11 cellular contexts compared by ENCODE assay signal in the genomic region with DNA sequence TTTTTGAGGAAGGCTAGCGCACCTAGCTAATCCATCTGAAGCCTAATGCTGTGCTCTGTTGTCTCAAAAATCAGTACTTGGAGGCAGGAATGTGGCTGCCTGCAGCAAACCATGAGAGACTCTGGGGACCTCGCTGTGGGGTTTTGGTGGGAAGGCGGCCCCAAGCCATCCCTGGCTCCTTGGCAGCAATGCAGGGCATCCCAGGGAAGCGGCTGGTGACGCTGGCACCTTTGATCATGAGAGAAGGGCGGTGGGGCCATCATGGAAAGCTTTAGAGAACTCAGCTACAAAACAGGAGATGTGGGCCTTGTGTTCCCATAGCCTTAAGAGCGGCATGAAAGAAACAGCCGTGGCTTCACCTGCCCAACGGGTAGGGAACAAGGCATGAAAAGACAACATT.
"Had no signal": no experiment of that assay in that cellular context is flagged by ENCODE, and none has a peak within 500 bp of the region (broad histone marks: within the 10 kb centered on the region; RNA-seq: fewer than 3 reads in every experiment).

No MANE protein-coding gene starts in this region.

- H3K9me3 Mint-ChIP-seq: stimulated activated naive CD8-positive, alpha-beta T cell treated with anti-CD3 and anti-CD28 coated beads, Interleukin-15, amount 100 ng/mL, for 72 hours; T-cell had no signal

- H3K4me1 ChIP-seq: left ventricle myocardium inferior, testis had no signal

- DNase-seq: kidney glomerular epithelial cell, T1000 had no signal

- H3K9me3 ChIP-seq: left ventricle myocardium inferior, ovary, testis, upper lobe of left lung had no signal

- H3K36me3 Mint-ChIP-seq: activated naive CD8-positive, alpha-beta T cell; T-cell had no signal

- H3K27ac Mint-ChIP-seq: activated naive CD8-positive, alpha-beta T cell; stimulated activated naive CD8-positive, alpha-beta T cell treated with anti-CD3 and anti-CD28 coated beads, Interleukin-15, amount 100 ng/mL, for 72 hours; T-cell had no signal

- H3K4me3 ChIP-seq: ovary, skin epidermis, testis, upper lobe of left lung had no signal

- H3K27me3 Mint-ChIP-seq: activated naive CD8-positive, alpha-beta T cell had no signal

- ATAC-seq: stimulated activated naive CD8-positive, alpha-beta T cell treated with anti-CD3 and anti-CD28 coated beads, Interleukin-15, amount 100 ng/mL, for 72 hours had no signal

- H3K36me3 ChIP-seq: left ventricle myocardium inferior, ovary, upper lobe of left lung had no signal

- H3K27me3 ChIP-seq: ovary, testis, upper lobe of left lung had no signal

- H3K4me3 Mint-ChIP-seq: activated naive CD8-positive, alpha-beta T cell; activated T-helper 1 cell treated with anti-CD3 and anti-CD28 coated beads, Interleukin-12 subunit alpha, Interleukin-12 subunit beta, Interleukin-2, Interleukin-4 antibody, amounts not matched to agents 30 ng/mL and 10 ng/mL and 1 ng/mL, durations not matched to agents 14 hours and 24 hours and 36 hours; stimulated activated naive CD8-positive, alpha-beta T cell treated with anti-CD3 and anti-CD28 coated beads, Interleukin-15, amount 100 ng/mL, for 72 hours had no signal

- H3K27ac ChIP-seq: ovary, testis, upper lobe of left lung had no signal
